In genomic region chr20:31720486-31721407, GRCh38 we compare ENCODE assay signal across 8 cellular contexts. TPM values are rescaled to one million over a fixed set of nuclear protein-coding genes. Genes with fewer than 3 reads are reported as not detected.
DNase-seq lines count a peak whose midpoint lies in the region; ATAC-seq, FAIRE-seq and TF ChIP-seq lines count a peak whose summit lies in the region.

No MANE protein-coding gene starts in this region.

- ATAC-seq in GM21825 (IDR thresholded peaks at IDR 0.05; ENCODE audit: unreplicated experiment) (no peak), HG03571 (IDR thresholded peaks at IDR 0.05; ENCODE audit: unreplicated experiment) (no peak)

- CTCF ChIA-PET in endothelial cell of umbilical vein (lab: Charles Lee) = interaction anchor here (0.9 to 10.5 kb wide), 10 partner anchors 12 to 158 kb away, joined by 3 to 658 read pairs (median 12); no protein-coding TSS in a partner anchor

- no peaks in the 10 kb centered on the region for H3K9me1 ChIP-seq in endothelial cell of umbilical vein (replicated peaks; ENCODE audit: control insufficient read depth, extremely low read depth, insufficient read depth, low read length)

- H3K27me3 ChIP-seq in endothelial cell of umbilical vein (ENCODE audit: control insufficient read depth in 2 of 2, insufficient read depth in 2 of 2, low read length in 2 of 2) = no peaks in the 10 kb centered on the region
- H3K27me3 ChIP-seq in neuron (ENCODE audit: insufficient read depth, low read length) = no peaks in the 10 kb centered on the region

- peaks cover 70% of the 10 kb centered on the region for H3K36me3 Mint-ChIP-seq in activated CD4-positive, alpha-beta T cell treated with anti-CD3 and anti-CD28 coated beads, Interleukin-2, amount 10 ng/mL, durations not matched to agents 24 days and 14 days (ENCODE audit: low read depth)
- H3K36me3 Mint-ChIP-seq in T-helper 1 cell treated with Interleukin-12 subunit alpha and Interleukin-12 subunit beta and Interleukin-4 antibody, amounts not matched to agents 30 μg/mL and 1 μg/mL, for 36 hours (ENCODE audit: low read depth) = peaks cover 61% of the 10 kb centered on the region

- H3K4me2 ChIP-seq in endothelial cell of umbilical vein (ENCODE audit: insufficient read depth, low read length) = peak overlapping the region; percentile 88

- H3K4me3 ChIP-seq in endothelial cell of umbilical vein (replicated peaks in 1 of 3; ENCODE audit: insufficient read depth in 1 of 3, low read depth in 1 of 3, low read length in 3 of 3) = peak overlapping the region; percentile 61 to 94 (median 91)
- H3K4me3 ChIP-seq in neuron (ENCODE audit: low read length) = peak overlapping the region; percentile 66

- H3K4me3 Mint-ChIP-seq in activated CD4-positive, alpha-beta T cell treated with anti-CD3 and anti-CD28 coated beads, Interleukin-2, amount 10 ng/mL, durations not matched to agents 24 days and 14 days = peak overlapping the region; percentile 98
- H3K4me3 Mint-ChIP-seq in T-helper 1 cell treated with Interleukin-12 subunit alpha and Interleukin-12 subunit beta and Interleukin-4 antibody, amounts not matched to agents 30 μg/mL and 1 μg/mL, for 36 hours = peak overlapping the region; percentile 97

- no peak for TF ChIP-seq CTCF in endothelial cell of umbilical vein (IDR thresholded peaks at IDR 0.05; ENCODE audit: extremely low read depth in 1 of 2, insufficient read depth in 1 of 2, low read depth in 1 of 2, low read length in 2 of 2)

- FAIRE-seq in endothelial cell of umbilical vein (lab: Jason Lieb, UNC) = no peak

- H2AFZ ChIP-seq in endothelial cell of umbilical vein (ENCODE audit: low read depth, low read length) (no peak overlapping the region), neuron (ENCODE audit: low read depth, low read length) (no peak overlapping the region)

- H3K79me2 ChIP-seq in endothelial cell of umbilical vein (ENCODE audit: control insufficient read depth, insufficient read depth, low read length) = peaks cover 68% of the 10 kb centered on the region

- H3K27me3 Mint-ChIP-seq in activated CD4-positive, alpha-beta T cell treated with anti-CD3 and anti-CD28 coated beads, Interleukin-2, amount 10 ng/mL, durations not matched to agents 24 days and 14 days = no peaks in the 10 kb centered on the region
- H3K27me3 Mint-ChIP-seq in T-helper 1 cell treated with Interleukin-12 subunit alpha and Interleukin-12 subunit beta and Interleukin-4 antibody, amounts not matched to agents 30 μg/mL and 1 μg/mL, for 36 hours (ENCODE audit: low read depth) = no peaks in the 10 kb centered on the region

- H3K4me1 ChIP-seq in endothelial cell of umbilical vein (ENCODE audit: control insufficient read depth, extremely low read depth, insufficient read depth, low read length) (peaks cover 44% of the 10 kb centered on the region), neuron (ENCODE audit: insufficient read depth, low read length) (peaks cover 38% of the 10 kb centered on the region)

- H3K36me3 ChIP-seq in endothelial cell of umbilical vein (ENCODE audit: control insufficient read depth in 2 of 2, extremely low read depth in 1 of 2, insufficient read depth in 2 of 2, low read length in 2 of 2) = peaks cover 1 to 2% of the 10 kb centered on the region in 2 experiments
- H3K36me3 ChIP-seq in neuron (ENCODE audit: insufficient read depth, low read length) = peaks cover 34% of the 10 kb centered on the region

- no peaks in the 10 kb centered on the region for H3K9me3 ChIP-seq in endothelial cell of umbilical vein (replicated peaks; ENCODE audit: control insufficient read depth, insufficient read depth, low read length)
- H3K9me3 ChIP-seq in neuron (ENCODE audit: low read length) = peaks cover 2% of the 10 kb centered on the region

- TF ChIP-seq POLR2A in endothelial cell of umbilical vein (IDR thresholded peaks at IDR 0.05; ENCODE audit: low read depth, low read length) = no peak

- dilution Hi-C loops in endothelial cell of umbilical vein (cut with MboI; ENCODE audit: extremely low pct_ligation_motif_present, low sequenced_read_pairs) = no loop called here

- H3K4me1 Mint-ChIP-seq in activated CD4-positive, alpha-beta T cell treated with anti-CD3 and anti-CD28 coated beads, Interleukin-2, amount 10 ng/mL, durations not matched to agents 24 days and 14 days = peaks cover 31% of the 10 kb centered on the region
- peaks cover 43% of the 10 kb centered on the region for H3K4me1 Mint-ChIP-seq in T-helper 1 cell treated with Interleukin-12 subunit alpha and Interleukin-12 subunit beta and Interleukin-4 antibody, amounts not matched to agents 30 μg/mL and 1 μg/mL, for 36 hours (ENCODE audit: low read depth)

- H3K27ac ChIP-seq in endothelial cell of umbilical vein (ENCODE audit: insufficient read depth, low read depth, low read length) = peak overlapping the region; percentile 90

- H3K9me3 Mint-ChIP-seq in activated CD4-positive, alpha-beta T cell treated with anti-CD3 and anti-CD28 coated beads, Interleukin-2, amount 10 ng/mL, durations not matched to agents 24 days and 14 days = no peaks in the 10 kb centered on the region
- no peaks in the 10 kb centered on the region for H3K9me3 Mint-ChIP-seq in T-helper 1 cell treated with Interleukin-12 subunit alpha and Interleukin-12 subunit beta and Interleukin-4 antibody, amounts not matched to agents 30 μg/mL and 1 μg/mL, for 36 hours

- H3K9ac ChIP-seq in endothelial cell of umbilical vein (replicated peaks; ENCODE audit: extremely low read depth, insufficient read depth, low read length) = peak overlapping the region; percentile 84

- H4K20me1 ChIP-seq in endothelial cell of umbilical vein (replicated peaks; ENCODE audit: control insufficient read depth, extremely low read depth, insufficient read depth, low read length) = no peaks in the 10 kb centered on the region

- intact Hi-C loops in activated CD4-positive, alpha-beta T cell treated with anti-CD3 and anti-CD28 coated beads, Interleukin-2, amount 10 ng/mL, durations not matched to agents 24 days and 14 days (cut with micrococcal nuclease) = loop anchor here (5.0 kb wide), 1 partner anchor 487 kb away; the partner anchor contains the start of genes PLAGL2 and POFUT1
- intact Hi-C loops in endothelial cell of umbilical vein (cut with micrococcal nuclease) = no loop called here

- DNase-seq in activated CD4-positive, alpha-beta T cell treated with anti-CD3 and anti-CD28 coated beads, Interleukin-2, amount 10 ng/mL, durations not matched to agents 24 days and 14 days = peak; percentile 76
- DNase-seq in activated CD4-positive, alpha-beta T cell treated with anti-CD3 and anti-CD28 coated beads for 1 hour = no peak
- DNase-seq in endothelial cell of umbilical vein (ENCODE audit: low read depth, low spot score) (peak; percentile 32), NCI-H2081 treated with DMSO at 0.1 percent for 48 hours (lab: John Stamatoyannopoulos, UW) (no peak)

- peak overlapping the region; percentile 98 for H3K27ac Mint-ChIP-seq in activated CD4-positive, alpha-beta T cell treated with anti-CD3 and anti-CD28 coated beads, Interleukin-2, amount 10 ng/mL, durations not matched to agents 24 days and 14 days
- H3K27ac Mint-ChIP-seq in T-helper 1 cell treated with Interleukin-12 subunit alpha and Interleukin-12 subunit beta and Interleukin-4 antibody, amounts not matched to agents 30 μg/mL and 1 μg/mL, for 36 hours = peak overlapping the region; percentile 91

- no TSS peak for BruUV-seq in endothelial cell of umbilical vein (replicated peaks; lab: Mats Ljungman, UMichigan)

- POLR2A ChIA-PET in endothelial cell of umbilical vein (lab: Charles Lee) = interaction anchor here (0.6 to 1.8 kb wide), 5 partner anchors 21 to 87 kb away, joined by 3 to 11 read pairs (median 4); no protein-coding TSS in a partner anchor

TF ChIP-seq in endothelial cell of umbilical vein, 7 proteins besides CTCF, POLR2A, EP300 and RAD21:
- TF ChIP-seq MAX (IDR thresholded peaks at IDR 0.05; ENCODE audit: insufficient read depth, insufficient read length) (no peak), POLR2AphosphoS5 (IDR thresholded peaks at IDR 0.05; ENCODE audit: insufficient read depth, low read depth, low read length) (no peak), EZH2 (IDR thresholded peaks at IDR 0.05; ENCODE audit: borderline replicate concordance, low read depth, low read length, severe bottlenecking) (no peak), MYC (IDR thresholded peaks at IDR 0.05; ENCODE audit: low read depth, low read length) (no peak), JUN (IDR thresholded peaks at IDR 0.05; ENCODE audit: borderline replicate concordance, insufficient read depth, insufficient read length, low read depth) (no peak), FOS (IDR thresholded peaks at IDR 0.05; ENCODE audit: borderline replicate concordance, insufficient read depth, low read length) (no peak), GATA2 (IDR thresholded peaks at IDR 0.05; ENCODE audit: insufficient read depth, insufficient read length, low read depth, low read length) (no peak)
TF ChIP-seq in endothelial cell of umbilical vein: peak in this region for 0.

RNA-seq across cellular contexts. Expression of gene BCL2L1, which starts 1.9 kb away (rescaled TPM):
- 379 and 381 TPM in 2 replicates for total RNA-seq in activated CD4-positive, alpha-beta T cell treated with anti-CD3 and anti-CD28 coated beads, Interleukin-2, amount 10 ng/mL, durations not matched to agents 24 days and 14 days
- 101 and 105 TPM in 2 replicates for total RNA-seq in endothelial cell of umbilical vein
- 78.0 and 81.3 TPM in 2 replicates for polyA plus RNA-seq in endothelial cell of umbilical vein
- 78.4 and 83.9 TPM in 2 replicates for polyA plus RNA-seq in endothelial cell of umbilical vein (2011; cell fraction: cytosol; rRNA removed)
- polyA plus RNA-seq in endothelial cell of umbilical vein (2011; cell fraction: nucleus; rRNA removed) = 42.9 and 43.5 TPM in 2 replicates
- 74.2 and 97.0 TPM in 2 replicates for polyA plus RNA-seq in endothelial cell of umbilical vein (2012)
- 72.0 and 73.5 TPM in 2 replicates for polyA minus RNA-seq in endothelial cell of umbilical vein
- polyA minus RNA-seq in endothelial cell of umbilical vein (2011; cell fraction: cytosol; rRNA and poly(A)+ RNA removed) = 22.6 TPM
- 27.9 and 30.0 TPM in 2 replicates for polyA minus RNA-seq in endothelial cell of umbilical vein (2011; cell fraction: nucleus; rRNA and poly(A)+ RNA removed)

RNA-seq across cellular contexts. Expression of gene TPX2, which starts 18.3 kb away (rescaled TPM):
- 60.1 and 61.3 TPM in 2 replicates for total RNA-seq in activated CD4-positive, alpha-beta T cell treated with anti-CD3 and anti-CD28 coated beads, Interleukin-2, amount 10 ng/mL, durations not matched to agents 24 days and 14 days
- 112 and 114 TPM in 2 replicates for total RNA-seq in endothelial cell of umbilical vein
- polyA plus RNA-seq in endothelial cell of umbilical vein = 18.1 and 24.8 TPM in 2 replicates
- 39.5 and 43.6 TPM in 2 replicates for polyA plus RNA-seq in endothelial cell of umbilical vein (2011; cell fraction: cytosol; rRNA removed)
- 41.7 and 54.4 TPM in 2 replicates for polyA plus RNA-seq in endothelial cell of umbilical vein (2011; cell fraction: nucleus; rRNA removed)
- polyA plus RNA-seq in endothelial cell of umbilical vein (2012) = 50.0 and 107 TPM in 2 replicates
- polyA minus RNA-seq in endothelial cell of umbilical vein = 27.3 and 29.8 TPM in 2 replicates
- 70.3 TPM for polyA minus RNA-seq in endothelial cell of umbilical vein (2011; cell fraction: cytosol; rRNA and poly(A)+ RNA removed)
- 22.2 and 35.1 TPM in 2 replicates for polyA minus RNA-seq in endothelial cell of umbilical vein (2011; cell fraction: nucleus; rRNA and poly(A)+ RNA removed)

Comparison
In these comparisons a context has a peak if more than half of its experiments do, and no peak if none do; other contexts are left out.
1. DNase-seq: peak in activated CD4-positive, alpha-beta T cell treated with anti-CD3 and anti-CD28 coated beads, Interleukin-2, amount 10 ng/mL, durations not matched to agents 24 days and 14 days (single experiment) and endothelial cell of umbilical vein (single experiment); none in activated CD4-positive, alpha-beta T cell treated with anti-CD3 and anti-CD28 coated beads for 1 hour (single experiment) and NCI-H2081 treated with DMSO at 0.1 percent for 48 hours (single experiment).